In the genomic region with DNA sequence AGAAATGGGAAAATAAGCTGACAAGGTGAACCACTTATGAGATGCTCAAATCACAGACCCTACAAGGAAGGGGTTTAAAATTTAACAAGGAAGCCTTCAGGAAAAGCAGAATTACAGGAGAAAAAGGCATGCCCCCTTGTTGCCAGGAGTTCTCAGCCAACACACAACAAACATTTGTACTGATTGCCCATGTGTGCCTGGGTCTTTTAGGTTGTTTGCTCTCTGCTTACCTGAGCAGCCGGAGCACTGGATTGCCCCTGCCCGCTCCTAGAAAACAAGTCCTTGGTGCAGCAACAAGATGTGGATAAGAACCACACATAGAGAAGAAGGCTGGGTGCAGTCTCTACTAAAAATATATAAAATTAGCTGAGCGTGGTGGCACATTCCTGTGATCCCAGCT, we compare ENCODE assay signal across 19 cellular contexts. TPM values are rescaled to one million over a fixed set of nuclear protein-coding genes. Genes with fewer than 3 reads are reported as not detected.
A peak's percentile ranks its signal among the peaks of the same experiment; 100 is the strongest.
DNase-seq lines count a peak whose midpoint lies in the region; ATAC-seq, FAIRE-seq and TF ChIP-seq lines count a peak whose summit lies in the region.
"Had no signal": no experiment of that assay in that cellular context is flagged by ENCODE, and none has a peak within 500 bp of the region (broad histone marks: within the 10 kb centered on the region; RNA-seq: fewer than 3 reads in every experiment).

No MANE protein-coding gene starts in this region.

- H3K4me2 ChIP-seq in HepG2 (ENCODE audit: low read depth, low read length) (peak overlapping the region; percentile 36; the same call in 1 of the 2 replicates), PC-3 (ENCODE audit: low read length) (no peak overlapping the region)
- H3K4me2 ChIP-seq: BLaER1 had no signal

- H3K27me3 Mint-ChIP-seq in mesothelial cell of epicardium (ENCODE audit: low read depth), result no peaks in the 10 kb centered on the region

- no peak for FAIRE-seq in HepG2 (lab: Jason Lieb, UNC)
- FAIRE-seq: H1 had no signal

- H3K4me1 ChIP-seq in HepG2 (ENCODE audit: insufficient read depth, low read length) (peaks cover 74% of the 10 kb centered on the region), right lobe of liver (no peaks in the 10 kb centered on the region), PC-3 (ENCODE audit: insufficient read depth, low read length) (peaks cover 12% of the 10 kb centered on the region), uterus (no peaks in the 10 kb centered on the region)
- H3K4me1 ChIP-seq: SJCRH30 had no signal

- H3K4me1 Mint-ChIP-seq in mesothelial cell of epicardium, result peaks cover 9% of the 10 kb centered on the region

- POLR2A ChIA-PET in HepG2 (lab: Yijun Ruan, JAX), result interaction anchor here (1.0 kb wide), 1 partner anchor 11 kb away, joined by 3 read pairs; no protein-coding TSS in a partner anchor
- POLR2A ChIA-PET in PC-3 (lab: Charles Lee; ENCODE audit: unreplicated experiment), result no interaction called here

- WGBS in HepG2 (ENCODE audit: low lambda C conversion rate), result 89% methylated on average over 3 of the region's 3 CpGs
- 96% methylated on average over 3 of the region's 3 CpGs for WGBS in right lobe of liver (ENCODE audit: insufficient coverage, low coverage, low lambda C conversion rate, missing lambda C conversion rate)

- intact Hi-C loops in HepG2 (cut with micrococcal nuclease; ENCODE audit: unreplicated experiment), result no loop called here
- intact Hi-C loops in right lobe of liver (cut with DNase I), result no loop called here
- intact Hi-C loops in PC-3 (cut with micrococcal nuclease), result no loop called here
- intact Hi-C loops in uterus (cut with DNase I; ENCODE audit: low total_unique reads), result no loop called here

- TF ChIP-seq RAD21 in HepG2 (CRISPR knock-in tag; IDR thresholded peaks at IDR 0.05), result no peak

- DNase-seq in HepG2 (ENCODE audit: low spot score), result no peak
- no peak for DNase-seq in right lobe of liver
- DNase-seq in PC-3, result no peak
- DNase-seq in mesothelial cell of epicardium (ENCODE audit: low spot score in 2 of 2, unreplicated experiment in 2 of 2), result no peak
- no peak for DNase-seq in activated gamma-delta T cell treated with Interleukin-2 at 50 U/mL for 16 hours
- no peak for DNase-seq in uterus
- DNase-seq in RKO (ENCODE audit: low spot score), result no peak
- no peak for DNase-seq in KG1 (lab: John Stamatoyannopoulos, UW)
- DNase-seq: MV-4-11; NCI-H1417 treated with DMSO at 0.1 percent for 48 hours; NCI-H2029; NCI-H2171; NCI-H446; NK-92 treated with Interleukin-12 subunit alpha and Interleukin-12 subunit beta, amount 100 ng/mL, for 24 hours; OCI-M1; SJCRH30 had no signal

- H4K20me1 ChIP-seq in HepG2 (ENCODE audit: insufficient read depth, low read length) (no peaks in the 10 kb centered on the region), PC-3 (ENCODE audit: low read length) (no peaks in the 10 kb centered on the region)
- H4K20me1 ChIP-seq: BLaER1 had no signal

- peaks cover 40% of the 10 kb centered on the region for H3K79me2 ChIP-seq in HepG2 (ENCODE audit: insufficient read depth, low read length)
- H3K79me2 ChIP-seq in PC-3 (ENCODE audit: low read length), result peaks cover 7% of the 10 kb centered on the region; the same call in 1 of the 2 replicates

- in situ Hi-C loops in HepG2 (cut with HindIII; ENCODE audit: extremely low pct_ligation_motif_present, low pct_unique_long_range_greater_than_20kb), result no loop called here

- H3F3A ChIP-seq in PC-3 (ENCODE audit: low read length, unreplicated experiment), result no peaks in the 10 kb centered on the region

- peaks cover 0 to 4% of the 10 kb centered on the region in 2 experiments; a peak in 1 of 5 replicates for H3K36me3 ChIP-seq in HepG2 (replicated peaks in 1 of 2; ENCODE audit: control insufficient read depth in 1 of 2, insufficient read depth in 2 of 2, low read length in 2 of 2)
- no peaks in the 10 kb centered on the region for H3K36me3 ChIP-seq in right lobe of liver
- H3K36me3 ChIP-seq in PC-3 (ENCODE audit: low read depth, low read length), result no peaks in the 10 kb centered on the region
- H3K36me3 ChIP-seq in uterus, result no peaks in the 10 kb centered on the region
- H3K36me3 ChIP-seq: BLaER1, SJCRH30 had no signal

- H3K9me2 ChIP-seq in PC-3 (replicated peaks; ENCODE audit: low read length), result no peaks in the 10 kb centered on the region

- H3K4me3 ChIP-seq in HepG2 (replicated peaks in 1 of 3; ENCODE audit: insufficient read depth in 1 of 3, low read depth in 2 of 3, low read length in 3 of 3), result no peak overlapping the region
- no peak overlapping the region for H3K4me3 ChIP-seq in right lobe of liver
- H3K4me3 ChIP-seq in PC-3 (ENCODE audit: low read length), result no peak overlapping the region
- no peak overlapping the region for H3K4me3 ChIP-seq in uterus
- H3K4me3 ChIP-seq: BLaER1, SJCRH30 had no signal

- no peak for ATAC-seq in HepG2
- ATAC-seq in right lobe of liver, result no peak
- ATAC-seq in PC-3, result no peak

- H3K27ac Mint-ChIP-seq in mesothelial cell of epicardium, result peak overlapping the region; percentile 22

- H3K9ac ChIP-seq in HepG2 (ENCODE audit: insufficient read depth, low read depth, low read length), result no peak overlapping the region
- H3K9ac ChIP-seq in PC-3 (ENCODE audit: low read length), result no peak overlapping the region
- H3K9ac ChIP-seq: BLaER1 had no signal

- BruUV-seq in HepG2 (replicated peaks; lab: Mats Ljungman, UMichigan), result TSS peak; percentile 29
- TSS peak; percentile 10 for BruUV-seq in PC-3 (replicated peaks; lab: Mats Ljungman, UMichigan)

- H3K9me3 ChIP-seq in HepG2 (ENCODE audit: low read length) (no peaks in the 10 kb centered on the region), right lobe of liver (no peaks in the 10 kb centered on the region), PC-3 (ENCODE audit: low read length) (no peaks in the 10 kb centered on the region), uterus (no peaks in the 10 kb centered on the region)
- H3K9me3 ChIP-seq: BLaER1, SJCRH30 had no signal

- H2AFZ ChIP-seq in HepG2 (ENCODE audit: low read length) (no peak overlapping the region), PC-3 (ENCODE audit: low read length) (no peak overlapping the region)

- H3K27ac ChIP-seq in HepG2 (ENCODE audit: extremely low read length, insufficient read depth, low read length), result no peak overlapping the region
- no peak overlapping the region for H3K27ac ChIP-seq in right lobe of liver
- H3K27ac ChIP-seq in PC-3 (ENCODE audit: low read length), result no peak overlapping the region
- no peak overlapping the region for H3K27ac ChIP-seq in uterus
- H3K27ac ChIP-seq: BLaER1, RWPE1, SJCRH30 had no signal

- TF ChIP-seq CTCF in HepG2 (CRISPR knock-in tag; IDR thresholded peaks at IDR 0.05) (no peak), right lobe of liver (IDR thresholded peaks at IDR 0.05) (no peak), PC-3 (conservative IDR thresholded peaks at IDR 0.05; ENCODE audit: low read depth, low read length) (no peak), mesothelial cell of epicardium (IDR thresholded peaks at IDR 0.05; ENCODE audit: unreplicated experiment) (no peak), uterus (IDR thresholded peaks at IDR 0.05) (no peak)

- no peak for TF ChIP-seq POLR2A in HepG2 (IDR thresholded peaks at IDR 0.05; ENCODE audit: insufficient read depth in 1 of 2, low read depth in 2 of 2, low read length in 2 of 2)
- TF ChIP-seq POLR2A in right lobe of liver (IDR thresholded peaks at IDR 0.05), result no peak
- TF ChIP-seq POLR2A in uterus (IDR thresholded peaks at IDR 0.05), result no peak

- H3K27me3 ChIP-seq in HepG2 (ENCODE audit: control insufficient read depth in 1 of 2, insufficient read depth in 2 of 2, low read length in 2 of 2), result no peaks in the 10 kb centered on the region; a peak in 1 of 5 replicates
- H3K27me3 ChIP-seq in right lobe of liver, result no peaks in the 10 kb centered on the region
- no peaks in the 10 kb centered on the region for H3K27me3 ChIP-seq in PC-3 (ENCODE audit: low read length)
- no peaks in the 10 kb centered on the region for H3K27me3 ChIP-seq in uterus
- H3K27me3 ChIP-seq: BLaER1, SJCRH30 had no signal

- no peaks in the 10 kb centered on the region for H3K9me3 Mint-ChIP-seq in mesothelial cell of epicardium

- H3K36me3 Mint-ChIP-seq in mesothelial cell of epicardium, result peaks cover 6% of the 10 kb centered on the region

- TF ChIP-seq EP300 in HepG2 (IDR thresholded peaks at IDR 0.05; ENCODE audit: low read depth in 2 of 2, low read length in 2 of 2) (no peak), HepG2 (CRISPR knock-in tag; IDR thresholded peaks at IDR 0.05; ENCODE audit: borderline replicate concordance) (no peak)

- CTCF ChIA-PET in HepG2 (lab: Yijun Ruan, JAX; ENCODE audit: low intra/inter-chr PET ratio, low total read pairs), result no interaction called here
- CTCF ChIA-PET in PC-3 (lab: Charles Lee), result interaction anchor here (0.5 kb wide), 1 partner anchor 10 kb away, joined by 3 read pairs; no protein-coding TSS in a partner anchor

- no peak overlapping the region for H3K4me3 Mint-ChIP-seq in mesothelial cell of epicardium

RNA-seq across cellular contexts. Expression of gene DRAM1, which starts 3.4 kb away (rescaled TPM):
- total RNA-seq in HepG2 (2016; rRNA removed; fragmentation: Illumina TruSeq; extraction: Trizol), result 18.1 and 20.9 TPM in 2 replicates
- total RNA-seq in HepG2 (2016; cell fraction: cytosol; rRNA removed; fragmentation: Illumina TruSeq; extraction: Trizol; ENCODE audit: low read depth), result 11.5 and 14.6 TPM in 2 replicates
- 15.8 and 19.6 TPM in 2 replicates for total RNA-seq in HepG2 (2016; cell fraction: insoluble cytoplasmic fraction; rRNA removed; fragmentation: Illumina TruSeq; extraction: Trizol)
- total RNA-seq in HepG2 (2016; cell fraction: membrane; rRNA removed; fragmentation: Illumina TruSeq; extraction: Trizol), result 26.0 and 26.2 TPM in 2 replicates
- 20.6 and 21.4 TPM in 2 replicates for total RNA-seq in HepG2 (2016; cell fraction: nucleus; rRNA removed; fragmentation: Illumina TruSeq; extraction: Trizol)
- polyA plus RNA-seq in HepG2 (2011; rRNA removed), result 31.2 and 32.6 TPM in 2 replicates
- 23.6 and 32.3 TPM in 2 replicates for polyA plus RNA-seq in HepG2 (2011; cell fraction: cytosol; rRNA removed)
- 11.3 and 11.9 TPM in 2 replicates for polyA plus RNA-seq in HepG2 (2011; cell fraction: nucleus; rRNA removed)
- 20.1 and 41.9 TPM in 2 replicates for polyA plus RNA-seq in HepG2 (2012)
- polyA plus RNA-seq in HepG2 (2016; cell fraction: cytosol; fragmentation: Illumina TruSeq; extraction: Trizol; ENCODE audit: low read depth), result 18.7 and 22.4 TPM in 2 replicates
- polyA plus RNA-seq in HepG2 (2016; cell fraction: insoluble cytoplasmic fraction; fragmentation: Illumina TruSeq; extraction: Trizol; ENCODE audit: low read depth), result 19.3 and 21.9 TPM in 2 replicates
- 22.0 and 22.8 TPM in 2 replicates for polyA plus RNA-seq in HepG2 (2016; cell fraction: membrane; fragmentation: Illumina TruSeq; extraction: Trizol; ENCODE audit: low read depth)
- polyA plus RNA-seq in HepG2 (2016; cell fraction: nucleus; fragmentation: Illumina TruSeq; extraction: Trizol; ENCODE audit: insufficient read depth, low read depth), result 32.2 and 34.3 TPM in 2 replicates
- 30.9 and 36.6 TPM in 2 replicates for polyA minus RNA-seq in HepG2 (2011; rRNA and poly(A)+ RNA removed; ENCODE audit: low replicate concordance)
- 22.9 and 27.9 TPM in 2 replicates for polyA minus RNA-seq in HepG2 (2011; cell fraction: cytosol; rRNA and poly(A)+ RNA removed)
- polyA minus RNA-seq in HepG2 (2011; cell fraction: nucleus; rRNA and poly(A)+ RNA removed), result 34.3 and 35.8 TPM in 2 replicates
- 10 to 100 TPM in 1 of 6 experiments, 1 to 10 TPM in 5; 2.2 to 11.3 (median 4.3) TPM for total RNA-seq in right lobe of liver
- total RNA-seq in PC-3 (2014; rRNA removed), result 4.0 and 5.2 TPM in 2 replicates
- 14.4 to 17.4 TPM (median 15.8 TPM) in 3 replicates for total RNA-seq in mesothelial cell of epicardium
- 10 to 100 TPM in 2 of 4 donors, 1 to 10 TPM in 2; 2.0 to 25.4 (median 9.9) TPM for total RNA-seq in uterus

RNA-seq across cellular contexts. Expression of gene GNPTAB, which starts 50.0 kb away (rescaled TPM):
- total RNA-seq in HepG2 (2016; rRNA removed; fragmentation: Illumina TruSeq; extraction: Trizol) (19.4 and 23.0 TPM in 2 replicates), right lobe of liver (10 to 100 TPM in 5 of 6 experiments, 1 to 10 TPM in 1; 8.8 to 17.4 (median 14.1) TPM), PC-3 (2014; rRNA removed) (21.0 and 22.1 TPM in 2 replicates), mesothelial cell of epicardium (33.2 to 35.9 TPM (median 33.6 TPM) in 3 replicates), uterus (10 to 100 TPM in 3 of 4 donors, 1 to 10 TPM in 1; 3.8 to 38.7 (median 26.1) TPM)
- total RNA-seq in HepG2 (2016; cell fraction: cytosol; rRNA removed; fragmentation: Illumina TruSeq; extraction: Trizol; ENCODE audit: low read depth), result 12.6 and 12.8 TPM in 2 replicates
- 20.1 and 20.3 TPM in 2 replicates for total RNA-seq in HepG2 (2016; cell fraction: insoluble cytoplasmic fraction; rRNA removed; fragmentation: Illumina TruSeq; extraction: Trizol)
- 21.4 and 29.8 TPM in 2 replicates for total RNA-seq in HepG2 (2016; cell fraction: membrane; rRNA removed; fragmentation: Illumina TruSeq; extraction: Trizol)
- total RNA-seq in HepG2 (2016; cell fraction: nucleus; rRNA removed; fragmentation: Illumina TruSeq; extraction: Trizol), result 19.1 and 24.0 TPM in 2 replicates
- 10.4 and 13.6 TPM in 2 replicates for polyA plus RNA-seq in HepG2 (2011; rRNA removed)
- polyA plus RNA-seq in HepG2 (2011; cell fraction: cytosol; rRNA removed), result 7.1 and 11.0 TPM in 2 replicates
- 6.4 and 7.0 TPM in 2 replicates for polyA plus RNA-seq in HepG2 (2011; cell fraction: nucleus; rRNA removed)
- polyA plus RNA-seq in HepG2 (2012), result 12.2 and 13.2 TPM in 2 replicates
- polyA plus RNA-seq in HepG2 (2016; cell fraction: cytosol; fragmentation: Illumina TruSeq; extraction: Trizol; ENCODE audit: low read depth), result 15.5 and 16.7 TPM in 2 replicates
- 15.6 and 15.9 TPM in 2 replicates for polyA plus RNA-seq in HepG2 (2016; cell fraction: insoluble cytoplasmic fraction; fragmentation: Illumina TruSeq; extraction: Trizol; ENCODE audit: low read depth)
- 18.2 and 19.1 TPM in 2 replicates for polyA plus RNA-seq in HepG2 (2016; cell fraction: membrane; fragmentation: Illumina TruSeq; extraction: Trizol; ENCODE audit: low read depth)
- 19.0 and 19.8 TPM in 2 replicates for polyA plus RNA-seq in HepG2 (2016; cell fraction: nucleus; fragmentation: Illumina TruSeq; extraction: Trizol; ENCODE audit: insufficient read depth, low read depth)
- 16.1 and 37.9 TPM in 2 replicates for polyA minus RNA-seq in HepG2 (2011; rRNA and poly(A)+ RNA removed; ENCODE audit: low replicate concordance)
- polyA minus RNA-seq in HepG2 (2011; cell fraction: cytosol; rRNA and poly(A)+ RNA removed), result 9.1 and 14.1 TPM in 2 replicates
- 20.2 and 20.3 TPM in 2 replicates for polyA minus RNA-seq in HepG2 (2011; cell fraction: nucleus; rRNA and poly(A)+ RNA removed)
